Comparison of ENCODE assay signal across 1 cellular context in the genomic region with DNA sequence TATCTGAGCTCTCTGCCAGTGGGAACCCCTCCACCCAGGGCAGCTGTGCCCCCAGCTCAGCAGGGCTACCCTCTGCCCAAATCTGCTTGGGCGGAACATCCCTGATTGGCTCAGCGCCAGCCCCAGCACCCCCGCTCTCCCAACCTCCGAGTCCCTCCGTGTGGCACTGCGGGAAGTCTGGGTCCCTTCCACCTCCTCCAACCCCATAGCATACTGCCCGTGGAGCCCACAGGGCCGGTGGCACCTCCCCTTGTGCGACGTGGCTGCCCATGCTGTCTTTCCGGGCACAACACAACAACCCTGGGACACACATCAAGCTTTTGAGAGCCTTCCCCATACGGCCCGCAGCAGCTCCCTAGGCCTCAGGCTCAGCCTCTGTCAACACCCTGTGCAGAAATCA.
TF ChIP-seq lines count a peak whose summit lies in the region.

No MANE protein-coding gene starts in this region.

TF ChIP-seq in K562, 482 proteins besides CTCF, POLR2A, EP300 and RAD21:
- TF ChIP-seq, protein P1, sequence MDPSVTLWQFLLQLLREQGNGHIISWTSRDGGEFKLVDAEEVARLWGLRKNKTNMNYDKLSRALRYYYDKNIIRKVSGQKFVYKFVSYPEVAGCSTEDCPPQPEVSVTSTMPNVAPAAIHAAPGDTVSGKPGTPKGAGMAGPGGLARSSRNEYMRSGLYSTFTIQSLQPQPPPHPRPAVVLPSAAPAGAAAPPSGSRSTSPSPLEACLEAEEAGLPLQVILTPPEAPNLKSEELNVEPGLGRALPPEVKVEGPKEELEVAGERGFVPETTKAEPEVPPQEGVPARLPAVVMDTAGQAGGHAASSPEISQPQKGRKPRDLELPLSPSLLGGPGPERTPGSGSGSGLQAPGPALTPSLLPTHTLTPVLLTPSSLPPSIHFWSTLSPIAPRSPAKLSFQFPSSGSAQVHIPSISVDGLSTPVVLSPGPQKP (CRISPR knock-in tag; IDR thresholded peaks at IDR 0.05), result no peak
- TF ChIP-seq, protein P2, sequence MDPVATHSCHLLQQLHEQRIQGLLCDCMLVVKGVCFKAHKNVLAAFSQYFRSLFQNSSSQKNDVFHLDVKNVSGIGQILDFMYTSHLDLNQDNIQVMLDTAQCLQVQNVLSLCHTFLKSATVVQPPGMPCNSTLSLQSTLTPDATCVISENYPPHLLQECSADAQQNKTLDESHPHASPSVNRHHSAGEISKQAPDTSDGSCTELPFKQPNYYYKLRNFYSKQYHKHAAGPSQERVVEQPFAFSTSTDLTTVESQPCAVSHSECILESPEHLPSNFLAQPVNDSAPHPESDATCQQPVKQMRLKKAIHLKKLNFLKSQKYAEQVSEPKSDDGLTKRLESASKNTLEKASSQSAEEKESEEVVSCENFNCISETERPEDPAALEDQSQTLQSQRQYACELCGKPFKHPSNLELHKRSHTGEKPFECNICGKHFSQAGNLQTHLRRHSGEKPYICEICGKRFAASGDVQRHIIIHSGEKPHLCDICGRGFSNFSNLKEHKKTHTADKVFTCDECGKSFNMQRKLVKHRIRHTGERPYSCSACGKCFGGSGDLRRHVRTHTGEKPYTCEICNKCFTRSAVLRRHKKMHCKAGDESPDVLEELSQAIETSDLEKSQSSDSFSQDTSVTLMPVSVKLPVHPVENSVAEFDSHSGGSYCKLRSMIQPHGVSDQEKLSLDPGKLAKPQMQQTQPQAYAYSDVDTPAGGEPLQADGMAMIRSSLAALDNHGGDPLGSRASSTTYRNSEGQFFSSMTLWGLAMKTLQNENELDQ (CRISPR knock-in tag; IDR thresholded peaks at IDR 0.05; ENCODE audit: borderline replicate concordance), result no peak
- TF ChIP-seq YY1 (IDR thresholded peaks at IDR 0.05; ENCODE audit: borderline replicate concordance in 1 of 3, control insufficient read depth in 1 of 3, extremely low read depth in 1 of 3, insufficient read depth in 3 of 3, insufficient read length in 1 of 3, insufficient replicate concordance in 2 of 3, low read depth in 1 of 3, low read length in 2 of 3) (no peak), NRF1 (conservative IDR thresholded peaks at IDR 0.05 in 1 of 2, IDR thresholded peaks at IDR 0.05 in 1 of 2) (no peak), NFIC (IDR thresholded peaks at IDR 0.05) (peak; percentile 73)
- TF ChIP-seq, protein P3, sequence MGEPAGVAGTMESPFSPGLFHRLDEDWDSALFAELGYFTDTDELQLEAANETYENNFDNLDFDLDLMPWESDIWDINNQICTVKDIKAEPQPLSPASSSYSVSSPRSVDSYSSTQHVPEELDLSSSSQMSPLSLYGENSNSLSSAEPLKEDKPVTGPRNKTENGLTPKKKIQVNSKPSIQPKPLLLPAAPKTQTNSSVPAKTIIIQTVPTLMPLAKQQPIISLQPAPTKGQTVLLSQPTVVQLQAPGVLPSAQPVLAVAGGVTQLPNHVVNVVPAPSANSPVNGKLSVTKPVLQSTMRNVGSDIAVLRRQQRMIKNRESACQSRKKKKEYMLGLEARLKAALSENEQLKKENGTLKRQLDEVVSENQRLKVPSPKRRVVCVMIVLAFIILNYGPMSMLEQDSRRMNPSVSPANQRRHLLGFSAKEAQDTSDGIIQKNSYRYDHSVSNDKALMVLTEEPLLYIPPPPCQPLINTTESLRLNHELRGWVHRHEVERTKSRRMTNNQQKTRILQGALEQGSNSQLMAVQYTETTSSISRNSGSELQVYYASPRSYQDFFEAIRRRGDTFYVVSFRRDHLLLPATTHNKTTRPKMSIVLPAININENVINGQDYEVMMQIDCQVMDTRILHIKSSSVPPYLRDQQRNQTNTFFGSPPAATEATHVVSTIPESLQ (CRISPR knock-in tag; IDR thresholded peaks at IDR 0.05), result no peak
- TF ChIP-seq, protein P4, sequence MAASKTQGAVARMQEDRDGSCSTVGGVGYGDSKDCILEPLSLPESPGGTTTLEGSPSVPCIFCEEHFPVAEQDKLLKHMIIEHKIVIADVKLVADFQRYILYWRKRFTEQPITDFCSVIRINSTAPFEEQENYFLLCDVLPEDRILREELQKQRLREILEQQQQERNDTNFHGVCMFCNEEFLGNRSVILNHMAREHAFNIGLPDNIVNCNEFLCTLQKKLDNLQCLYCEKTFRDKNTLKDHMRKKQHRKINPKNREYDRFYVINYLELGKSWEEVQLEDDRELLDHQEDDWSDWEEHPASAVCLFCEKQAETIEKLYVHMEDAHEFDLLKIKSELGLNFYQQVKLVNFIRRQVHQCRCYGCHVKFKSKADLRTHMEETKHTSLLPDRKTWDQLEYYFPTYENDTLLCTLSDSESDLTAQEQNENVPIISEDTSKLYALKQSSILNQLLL (CRISPR knock-in tag; IDR thresholded peaks at IDR 0.05; ENCODE audit: borderline replicate concordance), result no peak
- TF ChIP-seq, protein P5, sequence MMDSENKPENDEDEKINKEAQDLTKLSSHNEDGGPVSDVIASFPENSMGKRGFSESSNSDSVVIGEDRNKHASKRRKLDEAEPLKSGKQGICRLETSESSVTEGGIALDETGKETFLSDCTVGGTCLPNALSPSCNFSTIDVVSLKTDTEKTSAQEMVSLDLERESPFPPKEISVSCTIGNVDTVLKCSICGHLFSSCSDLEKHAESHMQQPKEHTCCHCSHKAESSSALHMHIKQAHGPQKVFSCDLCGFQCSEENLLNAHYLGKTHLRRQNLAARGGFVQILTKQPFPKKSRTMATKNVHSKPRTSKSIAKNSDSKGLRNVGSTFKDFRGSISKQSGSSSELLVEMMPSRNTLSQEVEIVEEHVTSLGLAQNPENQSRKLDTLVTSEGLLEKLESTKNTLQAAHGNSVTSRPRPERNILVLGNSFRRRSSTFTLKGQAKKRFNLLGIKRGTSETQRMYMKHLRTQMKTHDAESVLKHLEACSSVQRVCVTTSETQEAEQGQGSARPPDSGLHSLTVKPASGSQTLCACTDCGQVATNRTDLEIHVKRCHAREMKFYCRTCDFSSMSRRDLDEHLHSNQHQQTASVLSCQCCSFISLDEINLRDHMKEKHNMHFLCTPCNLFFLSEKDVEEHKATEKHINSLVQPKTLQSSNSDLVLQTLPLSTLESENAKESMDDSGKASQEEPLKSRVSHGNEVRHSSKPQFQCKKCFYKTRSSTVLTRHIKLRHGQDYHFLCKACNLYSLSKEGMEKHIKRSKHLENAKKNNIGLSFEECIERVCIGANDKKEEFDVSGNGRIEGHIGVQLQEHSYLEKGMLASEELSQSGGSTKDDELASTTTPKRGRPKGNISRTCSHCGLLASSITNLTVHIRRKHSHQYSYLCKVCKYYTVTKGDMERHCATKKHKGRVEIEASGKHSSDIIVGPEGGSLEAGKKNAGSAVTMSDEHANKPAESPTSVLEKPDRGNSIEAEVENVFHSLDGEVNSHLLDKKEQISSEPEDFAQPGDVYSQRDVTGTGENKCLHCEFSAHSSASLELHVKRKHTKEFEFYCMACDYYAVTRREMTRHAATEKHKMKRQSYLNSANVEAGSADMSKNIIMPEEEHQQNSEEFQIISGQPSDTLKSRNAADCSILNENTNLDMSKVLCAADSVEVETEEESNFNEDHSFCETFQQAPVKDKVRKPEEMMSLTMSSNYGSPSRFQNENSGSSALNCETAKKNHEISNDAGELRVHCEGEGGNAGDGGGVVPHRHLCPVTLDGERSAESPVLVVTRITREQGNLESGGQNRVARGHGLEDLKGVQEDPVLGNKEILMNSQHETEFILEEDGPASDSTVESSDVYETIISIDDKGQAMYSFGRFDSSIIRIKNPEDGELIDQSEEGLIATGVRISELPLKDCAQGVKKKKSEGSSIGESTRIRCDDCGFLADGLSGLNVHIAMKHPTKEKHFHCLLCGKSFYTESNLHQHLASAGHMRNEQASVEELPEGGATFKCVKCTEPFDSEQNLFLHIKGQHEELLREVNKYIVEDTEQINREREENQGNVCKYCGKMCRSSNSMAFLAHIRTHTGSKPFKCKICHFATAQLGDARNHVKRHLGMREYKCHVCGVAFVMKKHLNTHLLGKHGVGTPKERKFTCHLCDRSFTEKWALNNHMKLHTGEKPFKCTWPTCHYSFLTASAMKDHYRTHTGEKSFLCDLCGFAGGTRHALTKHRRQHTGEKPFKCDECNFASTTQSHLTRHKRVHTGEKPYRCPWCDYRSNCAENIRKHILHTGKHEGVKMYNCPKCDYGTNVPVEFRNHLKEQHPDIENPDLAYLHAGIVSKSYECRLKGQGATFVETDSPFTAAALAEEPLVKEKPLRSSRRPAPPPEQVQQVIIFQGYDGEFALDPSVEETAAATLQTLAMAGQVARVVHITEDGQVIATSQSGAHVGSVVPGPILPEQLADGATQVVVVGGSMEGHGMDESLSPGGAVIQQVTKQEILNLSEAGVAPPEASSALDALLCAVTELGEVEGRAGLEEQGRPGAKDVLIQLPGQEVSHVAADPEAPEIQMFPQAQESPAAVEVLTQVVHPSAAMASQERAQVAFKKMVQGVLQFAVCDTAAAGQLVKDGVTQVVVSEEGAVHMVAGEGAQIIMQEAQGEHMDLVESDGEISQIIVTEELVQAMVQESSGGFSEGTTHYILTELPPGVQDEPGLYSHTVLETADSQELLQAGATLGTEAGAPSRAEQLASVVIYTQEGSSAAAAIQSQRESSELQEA (IDR thresholded peaks at IDR 0.05; ENCODE audit: low read depth), result no peak
